Comparison of ENCODE assay signal across 8 cellular contexts in the genomic region with DNA sequence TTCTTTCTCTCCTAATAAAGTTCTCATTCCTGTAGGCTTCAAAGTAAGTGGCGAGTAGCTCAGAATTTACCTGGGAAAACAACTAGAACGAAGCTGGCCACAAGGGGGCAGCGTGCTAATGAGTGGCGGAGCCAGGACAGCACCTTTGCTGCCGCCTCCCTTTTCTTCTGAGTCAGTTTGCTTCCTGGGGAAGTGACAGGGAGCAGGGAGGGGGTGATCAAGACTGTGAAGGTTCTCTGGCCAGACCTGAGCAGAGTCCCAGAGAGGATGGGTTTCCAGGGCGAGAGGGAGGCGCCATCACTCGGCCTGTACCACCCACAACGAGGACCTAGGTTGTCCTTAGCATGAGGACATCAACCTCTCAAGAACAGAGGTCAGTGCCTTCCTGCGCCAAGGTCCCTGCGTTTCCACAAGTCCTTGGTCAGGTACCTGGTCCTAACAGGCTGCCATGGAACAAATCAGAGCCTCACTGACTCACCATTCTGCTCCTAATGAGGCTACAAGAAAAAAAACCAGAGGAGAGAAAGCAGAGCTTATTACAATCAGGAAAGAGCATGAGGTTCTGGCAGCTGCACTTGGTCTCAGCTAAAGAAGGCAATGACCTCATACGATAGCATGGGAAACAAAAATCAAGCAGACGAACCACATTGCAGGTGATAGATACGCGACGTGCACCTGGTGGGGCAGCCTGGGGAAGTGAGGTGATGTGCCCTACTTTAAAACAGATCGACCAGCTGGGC.
DNase-seq lines count a peak whose midpoint lies in the region; ATAC-seq lines count a peak whose summit lies in the region.

No MANE protein-coding gene starts in this region.

- DNase-seq in HT1080 (ENCODE audit: low read depth) (peak; percentile 91), NK-92 (lab: John Stamatoyannopoulos, UW; ENCODE audit: unreplicated experiment) (peak; percentile 12), medulla oblongata (ENCODE audit: extremely low spot score) (peak; percentile 90), cortex of kidney (lab: John Stamatoyannopoulos, UW) (no peak)
- peak; percentile 89 for DNase-seq in activated CD8-positive, alpha-beta T cell treated with anti-CD3 and anti-CD28 coated beads, Interleukin-2, amount 10 ng/mL, durations not matched to agents 7 days and 5 days
- DNase-seq in effector memory CD4-positive, alpha-beta T cell: peak; percentile 71 to 80 (median 76)
- DNase-seq in stimulated activated CD4-positive, alpha-beta T cell treated with anti-CD3 and anti-CD28 coated beads, TNF-alpha, amount 100 ng/mL, for 4 hours (ENCODE audit: low read depth in 3 of 3): peak; percentile 73 to 90 (median 83)

- no peaks in the 10 kb centered on the region for H3K36me3 Mint-ChIP-seq in activated CD8-positive, alpha-beta T cell treated with anti-CD3 and anti-CD28 coated beads, Interleukin-2, amount 10 ng/mL, durations not matched to agents 7 days and 5 days (ENCODE audit: low read depth)

- no peaks in the 10 kb centered on the region for H3K9me3 Mint-ChIP-seq in activated CD8-positive, alpha-beta T cell treated with anti-CD3 and anti-CD28 coated beads, Interleukin-2, amount 10 ng/mL, durations not matched to agents 7 days and 5 days (ENCODE audit: insufficient read depth)

- CTCF ChIA-PET in activated CD8-positive, alpha-beta T cell treated with anti-CD3 and anti-CD28 coated beads, Interleukin-2, amount 10 ng/mL, durations not matched to agents 7 days and 5 days (lab: Charles Lee): interaction anchor here (0.6 to 7.8 kb wide), 67 partner anchors 8 to 337 kb away, joined by 3 to 224 read pairs (median 5); a partner anchor contains a TSS

- H3K27ac Mint-ChIP-seq in activated CD8-positive, alpha-beta T cell treated with anti-CD3 and anti-CD28 coated beads, Interleukin-2, amount 10 ng/mL, durations not matched to agents 7 days and 5 days: peak overlapping the region; percentile 60

- H3K4me3 Mint-ChIP-seq in activated CD8-positive, alpha-beta T cell treated with anti-CD3 and anti-CD28 coated beads, Interleukin-2, amount 10 ng/mL, durations not matched to agents 7 days and 5 days: no peak overlapping the region

- ATAC-seq in GM18498 (IDR thresholded peaks at IDR 0.05; ENCODE audit: unreplicated experiment): peak; percentile 75
- ATAC-seq in activated CD8-positive, alpha-beta T cell treated with anti-CD3 and anti-CD28 coated beads, Interleukin-2, amount 10 ng/mL, durations not matched to agents 7 days and 5 days: peak; percentile 86

- H3K36me3 ChIP-seq in effector memory CD4-positive, alpha-beta T cell (ENCODE audit: control insufficient read depth, insufficient read depth, low read length): no peaks in the 10 kb centered on the region

- H3K27me3 Mint-ChIP-seq in activated CD8-positive, alpha-beta T cell treated with anti-CD3 and anti-CD28 coated beads, Interleukin-2, amount 10 ng/mL, durations not matched to agents 7 days and 5 days (ENCODE audit: low read depth): no peaks in the 10 kb centered on the region

- H3K4me1 Mint-ChIP-seq in activated CD8-positive, alpha-beta T cell treated with anti-CD3 and anti-CD28 coated beads, Interleukin-2, amount 10 ng/mL, durations not matched to agents 7 days and 5 days (ENCODE audit: low read depth): peaks cover 28% of the 10 kb centered on the region

- H3K9me3 ChIP-seq in effector memory CD4-positive, alpha-beta T cell (ENCODE audit: control insufficient read depth, low read length): no peaks in the 10 kb centered on the region

- H3K4me1 ChIP-seq in effector memory CD4-positive, alpha-beta T cell (ENCODE audit: control insufficient read depth, insufficient read depth, low read length, poor library complexity, severe bottlenecking): peaks cover 8% of the 10 kb centered on the region

- peak overlapping the region; percentile 77 for H3K27ac ChIP-seq in effector memory CD4-positive, alpha-beta T cell (ENCODE audit: insufficient read depth, low read length, poor library complexity, severe bottlenecking)

- POLR2A ChIA-PET in activated CD8-positive, alpha-beta T cell treated with anti-CD3 and anti-CD28 coated beads, Interleukin-2, amount 10 ng/mL, durations not matched to agents 7 days and 5 days (lab: Charles Lee): interaction anchor here (0.5 to 1.9 kb wide), 8 partner anchors 7 to 158 kb away, joined by 3 to 8 read pairs (median 4); a partner anchor contains a TSS

- H3K27me3 ChIP-seq in effector memory CD4-positive, alpha-beta T cell (replicated peaks; ENCODE audit: control insufficient read depth, insufficient read depth, low read length, poor library complexity, severe bottlenecking): no peaks in the 10 kb centered on the region

- H3K4me3 ChIP-seq in effector memory CD4-positive, alpha-beta T cell (ENCODE audit: insufficient read depth, low read depth, low read length, poor library complexity, severe bottlenecking): peak overlapping the region; percentile 30
